2 cellular contexts compared by ENCODE assay signal in the genomic region with DNA sequence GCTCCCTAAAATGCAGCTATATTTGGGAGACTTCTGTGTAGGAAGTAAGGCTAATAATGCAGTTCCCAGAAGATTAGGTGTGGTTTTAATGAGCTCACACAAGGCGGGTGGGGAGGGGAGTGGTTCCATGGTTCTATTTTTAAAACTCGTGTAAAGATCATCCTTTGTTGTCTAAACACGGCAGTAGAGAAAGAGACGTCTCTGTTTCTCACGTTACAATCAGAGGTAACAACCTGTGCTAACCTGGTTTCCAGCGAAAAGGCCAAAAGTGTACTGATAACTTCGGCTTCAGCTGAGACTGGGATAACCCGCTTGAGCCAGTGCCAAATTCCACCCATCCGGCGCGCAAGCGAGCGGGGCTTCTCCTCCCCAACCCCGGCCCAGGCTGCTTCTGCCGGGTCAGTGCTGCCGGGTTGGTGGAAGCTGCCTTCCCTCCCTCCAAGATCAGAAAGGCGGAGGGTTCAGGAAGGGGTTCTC.
TF ChIP-seq lines count a peak whose summit lies in the region.

No MANE protein-coding gene starts in this region.

TF ChIP-seq in IMR-90, 13 proteins besides CTCF, POLR2A, EP300 and RAD21:
- TF ChIP-seq FOS (IDR thresholded peaks at IDR 0.05; ENCODE audit: low read depth, low read length) (no peak), CHD1 (IDR thresholded peaks at IDR 0.05; ENCODE audit: low read depth, low read length) (no peak), RCOR1 (IDR thresholded peaks at IDR 0.05; ENCODE audit: insufficient replicate concordance, low read length) (no peak), SMC3 (IDR thresholded peaks at IDR 0.05; ENCODE audit: low read depth, low read length) (no peak), BHLHE40 (IDR thresholded peaks at IDR 0.05; ENCODE audit: low read depth, low read length) (no peak), MAFK (IDR thresholded peaks at IDR 0.05; ENCODE audit: low read depth, low read length) (no peak), MXI1 (IDR thresholded peaks at IDR 0.05; ENCODE audit: borderline replicate concordance, low read depth, low read length) (no peak)

TF ChIP-seq in HepG2, 621 proteins besides CTCF, POLR2A, EP300 and RAD21 (continues in another document):
- TF ChIP-seq RBM22 (optimal IDR thresholded peaks at IDR 0.05; ENCODE audit: low read length) (no peak), ZNF768 (CRISPR knock-in tag; IDR thresholded peaks at IDR 0.05) (peak; percentile 25; the same call in 1 of the 2 replicates), ARID5B (CRISPR knock-in tag; IDR thresholded peaks at IDR 0.05) (peak; percentile 13; the same call in 1 of the 2 replicates), ZNF263 (CRISPR knock-in tag; IDR thresholded peaks at IDR 0.05) (0 out of 2 replicates have a peak, but pooled peaks have one; percentile 18), MLLT10 (CRISPR knock-in tag; IDR thresholded peaks at IDR 0.05) (no peak), MTF2 (CRISPR knock-in tag; IDR thresholded peaks at IDR 0.05; ENCODE audit: borderline replicate concordance) (no peak), ZNF3 (CRISPR knock-in tag; IDR thresholded peaks at IDR 0.05) (no peak), TBX2 (CRISPR knock-in tag; IDR thresholded peaks at IDR 0.05; ENCODE audit: borderline replicate concordance) (0 out of 2 replicates have a peak, but pooled peaks have one; percentile 21), ZNF124 (CRISPR knock-in tag; IDR thresholded peaks at IDR 0.05) (no peak), NFATC3 (CRISPR knock-in tag; IDR thresholded peaks at IDR 0.05) (no peak), ZBTB38 (CRISPR knock-in tag; IDR thresholded peaks at IDR 0.05) (no peak), ZNF619 (CRISPR knock-in tag; IDR thresholded peaks at IDR 0.05) (no peak), ZNF33B (CRISPR knock-in tag; IDR thresholded peaks at IDR 0.05) (no peak), ETS1 (CRISPR knock-in tag; IDR thresholded peaks at IDR 0.05) (no peak), YEATS2 (CRISPR knock-in tag; IDR thresholded peaks at IDR 0.05; ENCODE audit: borderline replicate concordance) (peak; percentile 39; the same call in 1 of the 2 replicates), ZNF205 (CRISPR knock-in tag; IDR thresholded peaks at IDR 0.05) (no peak), HES4 (CRISPR knock-in tag; IDR thresholded peaks at IDR 0.05; ENCODE audit: borderline replicate concordance) (no peak), TGIF2 (CRISPR knock-in tag; IDR thresholded peaks at IDR 0.05) (peak; percentile 42; the same call in 1 of the 2 replicates), PHF8 (CRISPR knock-in tag; IDR thresholded peaks at IDR 0.05) (0 out of 2 replicates have a peak, but pooled peaks have one; percentile 15), SALL1 (CRISPR knock-in tag; IDR thresholded peaks at IDR 0.05) (peak; percentile 22; the same call in 1 of the 2 replicates), ZNF276 (CRISPR knock-in tag; IDR thresholded peaks at IDR 0.05; ENCODE audit: low read depth) (no peak), ZNF512B (CRISPR knock-in tag; IDR thresholded peaks at IDR 0.05; ENCODE audit: borderline replicate concordance) (0 out of 2 replicates have a peak, but pooled peaks have one; percentile 36)
- TF ChIP-seq, protein P1, sequence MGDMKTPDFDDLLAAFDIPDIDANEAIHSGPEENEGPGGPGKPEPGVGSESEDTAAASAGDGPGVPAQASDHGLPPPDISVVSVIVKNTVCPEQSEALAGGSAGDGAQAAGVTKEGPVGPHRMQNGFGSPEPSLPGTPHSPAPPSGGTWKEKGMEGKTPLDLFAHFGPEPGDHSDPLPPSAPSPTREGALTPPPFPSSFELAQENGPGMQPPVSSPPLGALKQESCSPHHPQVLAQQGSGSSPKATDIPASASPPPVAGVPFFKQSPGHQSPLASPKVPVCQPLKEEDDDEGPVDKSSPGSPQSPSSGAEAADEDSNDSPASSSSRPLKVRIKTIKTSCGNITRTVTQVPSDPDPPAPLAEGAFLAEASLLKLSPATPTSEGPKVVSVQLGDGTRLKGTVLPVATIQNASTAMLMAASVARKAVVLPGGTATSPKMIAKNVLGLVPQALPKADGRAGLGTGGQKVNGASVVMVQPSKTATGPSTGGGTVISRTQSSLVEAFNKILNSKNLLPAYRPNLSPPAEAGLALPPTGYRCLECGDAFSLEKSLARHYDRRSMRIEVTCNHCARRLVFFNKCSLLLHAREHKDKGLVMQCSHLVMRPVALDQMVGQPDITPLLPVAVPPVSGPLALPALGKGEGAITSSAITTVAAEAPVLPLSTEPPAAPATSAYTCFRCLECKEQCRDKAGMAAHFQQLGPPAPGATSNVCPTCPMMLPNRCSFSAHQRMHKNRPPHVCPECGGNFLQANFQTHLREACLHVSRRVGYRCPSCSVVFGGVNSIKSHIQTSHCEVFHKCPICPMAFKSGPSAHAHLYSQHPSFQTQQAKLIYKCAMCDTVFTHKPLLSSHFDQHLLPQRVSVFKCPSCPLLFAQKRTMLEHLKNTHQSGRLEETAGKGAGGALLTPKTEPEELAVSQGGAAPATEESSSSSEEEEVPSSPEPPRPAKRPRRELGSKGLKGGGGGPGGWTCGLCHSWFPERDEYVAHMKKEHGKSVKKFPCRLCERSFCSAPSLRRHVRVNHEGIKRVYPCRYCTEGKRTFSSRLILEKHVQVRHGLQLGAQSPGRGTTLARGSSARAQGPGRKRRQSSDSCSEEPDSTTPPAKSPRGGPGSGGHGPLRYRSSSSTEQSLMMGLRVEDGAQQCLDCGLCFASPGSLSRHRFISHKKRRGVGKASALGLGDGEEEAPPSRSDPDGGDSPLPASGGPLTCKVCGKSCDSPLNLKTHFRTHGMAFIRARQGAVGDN (CRISPR knock-in tag; IDR thresholded peaks at IDR 0.05): peak; percentile 62
- TF ChIP-seq, protein P2, sequence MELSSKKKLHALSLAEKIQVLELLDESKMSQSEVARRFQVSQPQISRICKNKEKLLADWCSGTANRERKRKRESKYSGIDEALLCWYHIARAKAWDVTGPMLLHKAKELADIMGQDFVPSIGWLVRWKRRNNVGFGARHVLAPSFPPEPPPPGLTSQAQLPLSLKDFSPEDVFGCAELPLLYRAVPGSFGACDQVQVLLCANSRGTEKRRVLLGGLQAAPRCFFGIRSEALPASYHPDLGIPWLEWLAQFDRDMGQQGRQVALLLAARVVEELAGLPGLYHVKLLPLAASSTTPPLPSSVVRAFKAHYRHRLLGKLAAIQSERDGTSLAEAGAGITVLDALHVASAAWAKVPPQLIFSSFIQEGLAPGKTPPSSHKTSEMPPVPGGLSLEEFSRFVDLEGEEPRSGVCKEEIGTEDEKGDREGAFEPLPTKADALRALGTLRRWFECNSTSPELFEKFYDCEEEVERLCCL (CRISPR knock-in tag; IDR thresholded peaks at IDR 0.05; ENCODE audit: borderline replicate concordance): no peak
- TF ChIP-seq, protein P3, sequence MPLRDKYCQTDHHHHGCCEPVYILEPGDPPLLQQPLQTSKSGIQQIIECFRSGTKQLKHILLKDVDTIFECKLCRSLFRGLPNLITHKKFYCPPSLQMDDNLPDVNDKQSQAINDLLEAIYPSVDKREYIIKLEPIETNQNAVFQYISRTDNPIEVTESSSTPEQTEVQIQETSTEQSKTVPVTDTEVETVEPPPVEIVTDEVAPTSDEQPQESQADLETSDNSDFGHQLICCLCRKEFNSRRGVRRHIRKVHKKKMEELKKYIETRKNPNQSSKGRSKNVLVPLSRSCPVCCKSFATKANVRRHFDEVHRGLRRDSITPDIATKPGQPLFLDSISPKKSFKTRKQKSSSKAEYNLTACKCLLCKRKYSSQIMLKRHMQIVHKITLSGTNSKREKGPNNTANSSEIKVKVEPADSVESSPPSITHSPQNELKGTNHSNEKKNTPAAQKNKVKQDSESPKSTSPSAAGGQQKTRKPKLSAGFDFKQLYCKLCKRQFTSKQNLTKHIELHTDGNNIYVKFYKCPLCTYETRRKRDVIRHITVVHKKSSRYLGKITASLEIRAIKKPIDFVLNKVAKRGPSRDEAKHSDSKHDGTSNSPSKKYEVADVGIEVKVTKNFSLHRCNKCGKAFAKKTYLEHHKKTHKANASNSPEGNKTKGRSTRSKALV (CRISPR knock-in tag; IDR thresholded peaks at IDR 0.05): 0 out of 2 replicates have a peak, but pooled peaks have one; percentile 25
- TF ChIP-seq, protein P4, sequence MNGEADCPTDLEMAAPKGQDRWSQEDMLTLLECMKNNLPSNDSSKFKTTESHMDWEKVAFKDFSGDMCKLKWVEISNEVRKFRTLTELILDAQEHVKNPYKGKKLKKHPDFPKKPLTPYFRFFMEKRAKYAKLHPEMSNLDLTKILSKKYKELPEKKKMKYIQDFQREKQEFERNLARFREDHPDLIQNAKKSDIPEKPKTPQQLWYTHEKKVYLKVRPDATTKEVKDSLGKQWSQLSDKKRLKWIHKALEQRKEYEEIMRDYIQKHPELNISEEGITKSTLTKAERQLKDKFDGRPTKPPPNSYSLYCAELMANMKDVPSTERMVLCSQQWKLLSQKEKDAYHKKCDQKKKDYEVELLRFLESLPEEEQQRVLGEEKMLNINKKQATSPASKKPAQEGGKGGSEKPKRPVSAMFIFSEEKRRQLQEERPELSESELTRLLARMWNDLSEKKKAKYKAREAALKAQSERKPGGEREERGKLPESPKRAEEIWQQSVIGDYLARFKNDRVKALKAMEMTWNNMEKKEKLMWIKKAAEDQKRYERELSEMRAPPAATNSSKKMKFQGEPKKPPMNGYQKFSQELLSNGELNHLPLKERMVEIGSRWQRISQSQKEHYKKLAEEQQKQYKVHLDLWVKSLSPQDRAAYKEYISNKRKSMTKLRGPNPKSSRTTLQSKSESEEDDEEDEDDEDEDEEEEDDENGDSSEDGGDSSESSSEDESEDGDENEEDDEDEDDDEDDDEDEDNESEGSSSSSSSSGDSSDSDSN (CRISPR knock-in tag; IDR thresholded peaks at IDR 0.05): peak; percentile 43; the same call in 1 of the 2 replicates
